ENCODE assay signal across 19 cellular contexts in the genomic region with DNA sequence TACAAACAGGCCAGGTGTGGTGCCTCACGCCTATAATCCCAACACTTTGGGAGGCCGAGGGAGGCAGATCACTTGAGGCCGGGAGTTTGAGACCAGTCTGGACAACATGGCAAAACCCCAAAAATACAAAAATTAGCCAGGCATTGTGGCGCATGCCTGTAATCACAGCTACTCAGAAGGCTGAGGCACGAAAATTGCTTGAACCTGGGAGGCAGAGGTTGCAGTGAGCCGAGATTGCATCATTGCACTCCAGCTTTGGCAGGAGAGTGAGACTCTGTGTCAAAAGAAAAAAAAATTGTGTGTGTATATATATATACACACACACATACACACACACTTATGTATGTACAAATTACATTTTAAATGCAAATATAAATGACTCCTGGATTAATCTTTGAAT.
DNase-seq lines count a peak whose midpoint lies in the region; ATAC-seq and TF ChIP-seq lines count a peak whose summit lies in the region.
"Had no signal": no experiment of that assay in that cellular context is flagged by ENCODE, and none has a peak within 500 bp of the region (broad histone marks: within the 10 kb centered on the region; RNA-seq: fewer than 3 reads in every experiment).

No MANE protein-coding gene starts in this region.

- no peaks in the 10 kb centered on the region for H3K36me3 ChIP-seq in DOHH2 (ENCODE audit: control insufficient read depth, low read length)
- no peaks in the 10 kb centered on the region for H3K36me3 ChIP-seq in right lobe of liver
- H3K36me3 ChIP-seq: uterus had no signal

- no peaks in the 10 kb centered on the region for H3K9me3 Mint-ChIP-seq in activated CD8-positive, alpha-beta memory T cell treated with anti-CD3 and anti-CD28 coated beads, Interleukin-2, amount 10 ng/mL, durations not matched to agents 7 days and 5 days (ENCODE audit: low read depth)
- H3K9me3 Mint-ChIP-seq in activated naive CD8-positive, alpha-beta T cell (ENCODE audit: low read depth) = no peaks in the 10 kb centered on the region
- H3K9me3 Mint-ChIP-seq: CD14-positive monocyte; effector memory CD8-positive, alpha-beta T cell; naive B cell had no signal

- H3K4me3 ChIP-seq in DOHH2 (ENCODE audit: low read length) (no peak overlapping the region), right lobe of liver (no peak overlapping the region)
- H3K4me3 ChIP-seq: A549, SK-N-MC, uterus had no signal

- no peaks in the 10 kb centered on the region for H3K27me3 ChIP-seq in DOHH2 (ENCODE audit: control insufficient read depth, low read length)
- H3K27me3 ChIP-seq in right lobe of liver = no peaks in the 10 kb centered on the region
- H3K27me3 ChIP-seq: uterus had no signal

- no peak overlapping the region for H3K27ac ChIP-seq in DOHH2 (ENCODE audit: low read depth, low read length)
- no peak overlapping the region for H3K27ac ChIP-seq in right lobe of liver
- H3K27ac ChIP-seq: A549, SK-N-MC, uterus had no signal

- WGBS in right lobe of liver (ENCODE audit: insufficient coverage, low coverage, low lambda C conversion rate, missing lambda C conversion rate) = 40% methylated on average over 6 of the region's 6 CpGs

- intact Hi-C loops in right lobe of liver (cut with DNase I) = no loop called here

- TF ChIP-seq POLR2A in right lobe of liver (IDR thresholded peaks at IDR 0.05) = no peak

- DNase-seq in activated CD8-positive, alpha-beta memory T cell treated with anti-CD3 and anti-CD28 coated beads, Interleukin-2, amount 10 ng/mL, durations not matched to agents 7 days and 5 days = no peak
- DNase-seq in activated CD8-positive, alpha-beta memory T cell treated with anti-CD3 and anti-CD28 coated beads, Interleukin-2, amount 50 U/mL, for 4 hours = no peak
- peak; percentile 31 to 56 (median 55) for DNase-seq in right lobe of liver
- no peak for DNase-seq in NCI-H82 treated with DMSO at 0.1 percent for 48 hours (lab: John Stamatoyannopoulos, UW; ENCODE audit: unreplicated experiment)
- DNase-seq: activated CD8-positive, alpha-beta memory T cell treated with anti-CD3 and anti-CD28 coated beads for 24 hours; DMS79 treated with DMSO at 0.1 percent for 48 hours; NCI-H2029; NCI-H526 treated with DMSO at 0.1 percent for 48 hours; PC-3; uterus had no signal

- no peaks in the 10 kb centered on the region for H3K9me3 ChIP-seq in DOHH2 (ENCODE audit: control insufficient read depth, insufficient read depth, low read length)
- H3K9me3 ChIP-seq in right lobe of liver = no peaks in the 10 kb centered on the region
- H3K9me3 ChIP-seq: A549, uterus had no signal

- H3K36me3 Mint-ChIP-seq in activated CD8-positive, alpha-beta memory T cell treated with anti-CD3 and anti-CD28 coated beads, Interleukin-2, amount 10 ng/mL, durations not matched to agents 7 days and 5 days = peaks cover 23% of the 10 kb centered on the region
- H3K36me3 Mint-ChIP-seq in activated naive CD8-positive, alpha-beta T cell = no peaks in the 10 kb centered on the region
- H3K36me3 Mint-ChIP-seq: CD14-positive monocyte, naive B cell had no signal

- H4K20me1 ChIP-seq in DOHH2 (ENCODE audit: control insufficient read depth, insufficient read depth, low read depth, low read length) = no peaks in the 10 kb centered on the region

- H3K27me3 Mint-ChIP-seq in activated CD8-positive, alpha-beta memory T cell treated with anti-CD3 and anti-CD28 coated beads, Interleukin-2, amount 10 ng/mL, durations not matched to agents 7 days and 5 days = no peaks in the 10 kb centered on the region
- no peaks in the 10 kb centered on the region for H3K27me3 Mint-ChIP-seq in activated naive CD8-positive, alpha-beta T cell
- H3K27me3 Mint-ChIP-seq: effector memory CD8-positive, alpha-beta T cell; naive B cell had no signal

- H3K9me2 ChIP-seq in DOHH2 (replicated peaks; ENCODE audit: control insufficient read depth, low read length) = no peaks in the 10 kb centered on the region

- peaks cover 4% of the 10 kb centered on the region; the same call in 1 of the 2 replicates for H3F3A ChIP-seq in DOHH2 (ENCODE audit: control insufficient read depth, insufficient read depth)

- H3K4me1 ChIP-seq in DOHH2 (ENCODE audit: control insufficient read depth, low read length) (peaks cover 27% of the 10 kb centered on the region), right lobe of liver (no peaks in the 10 kb centered on the region)
- H3K4me1 ChIP-seq: uterus had no signal

- TF ChIP-seq CTCF in DOHH2 (IDR thresholded peaks at IDR 0.05; ENCODE audit: low read depth, low read length, poor library complexity, severe bottlenecking) (no peak), right lobe of liver (IDR thresholded peaks at IDR 0.05) (no peak)

- H3K4me3 Mint-ChIP-seq in activated CD8-positive, alpha-beta memory T cell treated with anti-CD3 and anti-CD28 coated beads, Interleukin-2, amount 10 ng/mL, durations not matched to agents 7 days and 5 days = no peak overlapping the region
- H3K4me3 Mint-ChIP-seq in activated naive CD8-positive, alpha-beta T cell = peak overlapping the region; percentile 47
- H3K4me3 Mint-ChIP-seq: CD14-positive monocyte had no signal

- H3K79me2 ChIP-seq in DOHH2 (ENCODE audit: control insufficient read depth, low read length) = no peaks in the 10 kb centered on the region

- peak overlapping the region; percentile 91 for H3K27ac Mint-ChIP-seq in activated CD8-positive, alpha-beta memory T cell treated with anti-CD3 and anti-CD28 coated beads, Interleukin-2, amount 10 ng/mL, durations not matched to agents 7 days and 5 days
- peak overlapping the region; percentile 90 for H3K27ac Mint-ChIP-seq in activated naive CD8-positive, alpha-beta T cell

- peaks cover 70% of the 10 kb centered on the region for H3K4me1 Mint-ChIP-seq in activated CD8-positive, alpha-beta memory T cell treated with anti-CD3 and anti-CD28 coated beads, Interleukin-2, amount 10 ng/mL, durations not matched to agents 7 days and 5 days
- H3K4me1 Mint-ChIP-seq in activated naive CD8-positive, alpha-beta T cell (ENCODE audit: low read depth) = peaks cover 82% of the 10 kb centered on the region

- CTCF ChIA-PET in activated CD8-positive, alpha-beta memory T cell treated with anti-CD3 and anti-CD28 coated beads, Interleukin-2, amount 10 ng/mL, durations not matched to agents 7 days and 5 days (lab: Charles Lee) = interaction anchor here (1.3 to 1.4 kb wide), 2 partner anchors 33 to 85 kb away, joined by 3 read pairs; no protein-coding TSS in a partner anchor

- no peak for ATAC-seq in activated CD8-positive, alpha-beta memory T cell treated with anti-CD3 and anti-CD28 coated beads, Interleukin-2, amount 10 ng/mL, durations not matched to agents 7 days and 5 days
- ATAC-seq in right lobe of liver (peak; percentile 30 to 82 (median 55)), GM21619 (IDR thresholded peaks at IDR 0.05; ENCODE audit: unreplicated experiment) (no peak), esophagus mucosa (no peak)
- ATAC-seq: A549, PC-3 had no signal

- H3K4me2 ChIP-seq in DOHH2 (ENCODE audit: low read length) = peak overlapping the region; percentile 53; the same call in 1 of the 2 replicates
- H3K4me2 ChIP-seq: A549 had no signal

Comparison
In these comparisons a context has a peak if more than half of its experiments do, and no peak if none do; other contexts are left out.
1. ATAC-seq: peak in right lobe of liver (4 of 4); none in activated CD8-positive, alpha-beta memory T cell treated with anti-CD3 and anti-CD28 coated beads, Interleukin-2, amount 10 ng/mL, durations not matched to agents 7 days and 5 days (single experiment), GM21619 (single experiment) and esophagus mucosa (single experiment).
2. DNase-seq: peak in right lobe of liver (3 of 3); none in activated CD8-positive, alpha-beta memory T cell treated with anti-CD3 and anti-CD28 coated beads, Interleukin-2, amount 10 ng/mL, durations not matched to agents 7 days and 5 days (single experiment), activated CD8-positive, alpha-beta memory T cell treated with anti-CD3 and anti-CD28 coated beads, Interleukin-2, amount 50 U/mL, for 4 hours (single experiment) and NCI-H82 treated with DMSO at 0.1 percent for 48 hours (single experiment).